ENCODE assay signal across 25 cellular contexts in the genomic region with DNA sequence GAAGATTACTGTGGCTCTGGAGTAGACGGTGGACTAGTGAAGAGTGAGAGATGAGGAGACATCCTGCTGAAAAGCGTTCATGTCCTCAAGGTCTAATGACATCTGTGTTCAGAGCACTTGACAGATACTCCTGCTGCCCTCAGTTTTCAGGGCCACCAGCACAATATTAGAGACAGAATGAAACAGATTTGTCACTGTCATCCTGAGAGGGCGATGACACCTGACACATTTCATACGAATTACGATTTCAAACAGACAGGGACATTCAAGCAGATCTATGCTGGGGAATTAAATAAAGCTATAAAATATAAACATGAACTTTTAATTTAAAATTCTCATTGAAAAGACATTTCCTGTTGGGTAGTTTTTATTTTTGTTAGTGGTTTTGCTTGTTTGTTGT. TPM values are rescaled to one million over a fixed set of nuclear protein-coding genes. Genes with fewer than 3 reads are reported as not detected.
"Had no signal": no experiment of that assay in that cellular context is flagged by ENCODE, and none has a peak within 500 bp of the region (broad histone marks: within the 10 kb centered on the region; RNA-seq: fewer than 3 reads in every experiment).

No MANE protein-coding gene starts in this region.

- DNase-seq: dorsolateral prefrontal cortex; effector CD4-positive, alpha-beta T cell; endodermal cell; foreskin fibroblast; gastrocnemius medialis; heart left ventricle; kidney; natural killer cell; stimulated activated CD4-positive, alpha-beta T cell treated with anti-CD3 and anti-CD28 coated beads, Interleukin-12 subunit alpha, Interleukin-12 subunit beta, amount 100 ng/mL, for 4 hours; stimulated activated CD4-positive, alpha-beta T cell treated with anti-CD3 and anti-CD28 coated beads, Interleukin-1b, Interleukin-23, amount 100 ng/mL, for 48 hours; stimulated activated CD4-positive, alpha-beta T cell treated with anti-CD3 and anti-CD28 coated beads, Interleukin-4, amount 100 ng/mL, for 1 hour; stimulated activated CD8-positive, alpha-beta memory T cell treated with anti-CD3 and anti-CD28 coated beads, Interleukin-4, amount 100 ng/mL, for 48 hours; stimulated activated naive CD4-positive, alpha-beta T cell; stimulated activated naive CD8-positive, alpha-beta T cell treated with anti-CD3 and anti-CD28 coated beads, Interleukin-15, amount 100 ng/mL, for 72 hours; transverse colon had no signal

- H3K36me3 ChIP-seq: gastrocnemius medialis, heart left ventricle, neutrophil, prostate gland, right atrium auricular region, suprapubic skin, transverse colon, vagina had no signal

- H3K9me3 ChIP-seq: gastrocnemius medialis, heart left ventricle, neutrophil, prostate gland, right atrium auricular region, suprapubic skin, transverse colon, vagina had no signal

- H3K27ac ChIP-seq: dorsolateral prefrontal cortex, epithelial cell of prostate, gastrocnemius medialis, heart left ventricle, hepatocyte, neutrophil, parathyroid adenoma, prostate gland, right atrium auricular region, suprapubic skin, transverse colon, vagina had no signal

- H2AFZ ChIP-seq: hepatocyte, parathyroid adenoma had no signal

- H3K4me2 ChIP-seq: hepatocyte, smooth muscle cell had no signal

- H3K9ac ChIP-seq: parathyroid adenoma had no signal

- H3K27me3 ChIP-seq: dorsolateral prefrontal cortex, gastrocnemius medialis, heart left ventricle, hepatocyte, right atrium auricular region, suprapubic skin, transverse colon, vagina had no signal

- H3K79me2 ChIP-seq: hepatocyte, parathyroid adenoma had no signal

- H3K4me3 ChIP-seq: dorsolateral prefrontal cortex, gastrocnemius medialis, heart left ventricle, hepatocyte, lung, prostate gland, right atrium auricular region, smooth muscle cell, suprapubic skin, transverse colon, vagina had no signal

RNA-seq across cellular contexts. Expression of a gene that starts 59.8 kb away (rescaled TPM):
- polyA plus RNA-seq: heart left ventricle, hepatocyte, lung, smooth muscle cell had no signal
